ENCODE assay signal across 27 cellular contexts in the genomic region with DNA sequence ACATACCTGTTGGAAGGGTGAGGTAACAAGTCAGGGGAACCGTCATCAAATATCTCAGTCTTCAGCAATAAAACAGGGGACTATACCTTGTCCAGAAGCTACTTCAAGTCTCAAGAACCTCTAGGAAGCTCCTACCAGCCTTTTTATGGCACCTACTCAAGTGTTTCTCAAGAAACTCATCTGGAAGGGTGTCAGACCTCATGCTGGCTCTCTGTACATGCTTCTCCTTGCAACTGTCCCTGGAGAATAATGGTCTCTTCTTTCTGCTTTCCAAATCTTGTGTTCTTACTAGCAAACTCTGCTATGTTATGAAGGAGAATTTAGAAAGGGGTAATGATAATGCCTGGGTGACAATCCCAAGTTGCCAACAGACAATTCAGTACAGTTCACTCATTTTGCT. TPM values are rescaled to one million over a fixed set of nuclear protein-coding genes. Genes with fewer than 3 reads are reported as not detected.
"Had no signal": no experiment of that assay in that cellular context is flagged by ENCODE, and none has a peak within 500 bp of the region (broad histone marks: within the 10 kb centered on the region; RNA-seq: fewer than 3 reads in every experiment).

No MANE protein-coding gene starts in this region.

- H3K9ac ChIP-seq: KMS-11 had no signal

- H3K27ac ChIP-seq: brain microvascular endothelial cell, cardiac muscle cell, KMS-11, SK-N-MC had no signal

- H3K27me3 ChIP-seq: brain microvascular endothelial cell, cardiac muscle cell had no signal

- ATAC-seq: activated CD4-positive, alpha-beta T cell treated with anti-CD3 and anti-CD28 coated beads for 36 hours; activated T-helper 17 cell treated with anti-CD3 and anti-CD28 coated beads, Interleukin-2, amount 50 U/mL, for 72 hours; Panc1; Right ventricle myocardium inferior had no signal

- H3K4me3 ChIP-seq: cardiac muscle cell, SK-N-MC had no signal

- H3K4me2 ChIP-seq: KMS-11 had no signal

- H3K36me3 ChIP-seq: brain microvascular endothelial cell, cardiac muscle cell had no signal

- DNase-seq: activated B cell treated with CpG ODN at 0.5 μM for 24 hours; activated CD4-positive, alpha-beta memory T cell treated with anti-CD3 and anti-CD28 coated beads, Interleukin-2, amount 10 ng/mL, durations not matched to agents 7 days and 5 days; activated CD4-positive, alpha-beta T cell treated with anti-CD3 and anti-CD28 coated beads for 36 hours; activated CD4-positive, alpha-beta T cell treated with anti-CD3 and anti-CD28 coated beads, Interleukin-2, amount 50 U/mL, for 1 hour; activated gamma-delta T cell; activated naive CD4-positive, alpha-beta T cell treated with anti-CD3 and anti-CD28 coated beads for 36 hours; activated T-cell treated with anti-CD3 and anti-CD28 coated beads for 4 hours; activated T-cell treated with anti-CD3 and anti-CD28 coated beads, Interleukin-2, amount 50 U/mL, for 48 hours; NCI-H1092; NCI-H1417; NCI-H2029; NCI-H2107; NCI-H510A treated with DMSO at 0.1 percent for 48 hours; NCI-H69; NK-92 treated with Interleukin-12 subunit alpha and Interleukin-12 subunit beta, amount 100 ng/mL, for 24 hours; OCI-M1; RPMI8226; SW 1271 had no signal

RNA-seq across cellular contexts. Expression of a gene that starts 52.5 kb away (rescaled TPM):
- total RNA-seq: activated B cell treated with CpG ODN at 0.5 μM for 24 hours; activated CD4-positive, alpha-beta memory T cell treated with anti-CD3 and anti-CD28 coated beads, Interleukin-2, amount 10 ng/mL, durations not matched to agents 7 days and 5 days; activated CD4-positive, alpha-beta T cell treated with anti-CD3 and anti-CD28 coated beads for 36 hours; activated naive CD4-positive, alpha-beta T cell treated with anti-CD3 and anti-CD28 coated beads for 36 hours; activated T-helper 17 cell treated with anti-CD3 and anti-CD28 coated beads, Interleukin-2, amount 50 U/mL, for 72 hours; cardiac muscle cell; MCF 10A; T-helper 1 cell treated with Interleukin-12 subunit alpha and Interleukin-12 subunit beta and Interleukin-4 antibody, amounts not matched to agents 30 ng/mL and 1 ng/mL, for 36 hours had no signal
- polyA plus RNA-seq: cardiac muscle cell had no signal
